8 cellular contexts compared by ENCODE assay signal in genomic region chr17:30731210-30732132, GRCh38.
A peak's percentile ranks its signal among the peaks of the same experiment; 100 is the strongest.
DNase-seq lines count a peak whose midpoint lies in the region; ATAC-seq and TF ChIP-seq lines count a peak whose summit lies in the region.
"Not testable (repeated sequence)": the region's sequence is repeated elsewhere in the genome, so short reads cannot be mapped to it uniquely, and the experiment has no call there.

No MANE protein-coding gene starts in this region.

- ATAC-seq in GM19023 (IDR thresholded peaks at IDR 0.05; ENCODE audit: unreplicated experiment) (peak; percentile 85), HG03175 (IDR thresholded peaks at IDR 0.05; ENCODE audit: unreplicated experiment) (peak; percentile 93)
- peak; percentile 96 for ATAC-seq in central memory CD8-positive, alpha-beta T cell (replicated peaks; ENCODE audit: extremely low read depth, poor library complexity, severe bottlenecking)

- TF ChIP-seq CTCF in AG09319 (IDR thresholded peaks at IDR 0.05; ENCODE audit: low read depth, low read length); kidney epithelial cell (IDR thresholded peaks at IDR 0.05; ENCODE audit: insufficient read depth, low read length, poor library complexity, severe bottlenecking): not testable (repeated sequence)

- H3K36me3 ChIP-seq in kidney epithelial cell (ENCODE audit: control insufficient read depth, insufficient read depth, low read length), result not testable (repeated sequence)

- peaks cover 18% of the 10 kb centered on the region for H3K36me3 Mint-ChIP-seq in central memory CD8-positive, alpha-beta T cell (ENCODE audit: insufficient read depth)

- DNase-seq in AG09319 (ENCODE audit: extremely low read depth, low read depth) (peak; percentile 36), NCI-H460 (ENCODE audit: extremely low read depth, low read depth) (peak; percentile 34), kidney epithelial cell (ENCODE audit: low read depth) (peak; percentile 16)
- peak; percentile 87 for DNase-seq in activated CD4-positive, CD25-positive, alpha-beta regulatory T cell treated with anti-CD3 and anti-CD28 coated beads, Interleukin-2, amount 50 U/mL, for 72 hours
- peak; percentile 77 for DNase-seq in central memory CD8-positive, alpha-beta T cell (ENCODE audit: low spot score in 2 of 2)
- peak; percentile 79 for DNase-seq in stimulated activated CD4-positive, alpha-beta T cell treated with anti-CD3 and anti-CD28 coated beads, Interleukin-12 subunit alpha, Interleukin-12 subunit beta, amount 100 ng/mL, for 4 hours

- peak overlapping the region; percentile 97 for H3K4me3 Mint-ChIP-seq in central memory CD8-positive, alpha-beta T cell

- H3K27me3 Mint-ChIP-seq in central memory CD8-positive, alpha-beta T cell, result not testable (repeated sequence)

- not testable (repeated sequence) for H3K27me3 ChIP-seq in kidney epithelial cell (ENCODE audit: control insufficient read depth, insufficient read depth, low read length)

- peak overlapping the region; percentile 89 for H3K27ac Mint-ChIP-seq in central memory CD8-positive, alpha-beta T cell (ENCODE audit: low read depth)

- H3K4me3 ChIP-seq in kidney epithelial cell (ENCODE audit: low read depth, low read length), result peak overlapping the region; percentile 87

- H3K4me1 Mint-ChIP-seq in central memory CD8-positive, alpha-beta T cell, result peaks cover 10% of the 10 kb centered on the region

- not testable (repeated sequence) for H3K9me3 Mint-ChIP-seq in central memory CD8-positive, alpha-beta T cell

Comparison
In these comparisons a context has a peak if more than half of its experiments do, and no peak if none do; other contexts are left out.
1. Peak in every context shown above with its lines: DNase-seq, ATAC-seq and H3K4me3 ChIP-seq.
2. DNase-seq: peak in every context shown above with its lines; median percentile 87 in activated CD4-positive, CD25-positive, alpha-beta regulatory T cell treated with anti-CD3 and anti-CD28 coated beads, Interleukin-2, amount 50 U/mL, for 72 hours; 79 in stimulated activated CD4-positive, alpha-beta T cell treated with anti-CD3 and anti-CD28 coated beads, Interleukin-12 subunit alpha, Interleukin-12 subunit beta, amount 100 ng/mL, for 4 hours; 77 in central memory CD8-positive, alpha-beta T cell; 36 in AG09319; 34 in NCI-H460; 16 in kidney epithelial cell.